ENCODE assay signal across 1 cellular context in the genomic region with DNA sequence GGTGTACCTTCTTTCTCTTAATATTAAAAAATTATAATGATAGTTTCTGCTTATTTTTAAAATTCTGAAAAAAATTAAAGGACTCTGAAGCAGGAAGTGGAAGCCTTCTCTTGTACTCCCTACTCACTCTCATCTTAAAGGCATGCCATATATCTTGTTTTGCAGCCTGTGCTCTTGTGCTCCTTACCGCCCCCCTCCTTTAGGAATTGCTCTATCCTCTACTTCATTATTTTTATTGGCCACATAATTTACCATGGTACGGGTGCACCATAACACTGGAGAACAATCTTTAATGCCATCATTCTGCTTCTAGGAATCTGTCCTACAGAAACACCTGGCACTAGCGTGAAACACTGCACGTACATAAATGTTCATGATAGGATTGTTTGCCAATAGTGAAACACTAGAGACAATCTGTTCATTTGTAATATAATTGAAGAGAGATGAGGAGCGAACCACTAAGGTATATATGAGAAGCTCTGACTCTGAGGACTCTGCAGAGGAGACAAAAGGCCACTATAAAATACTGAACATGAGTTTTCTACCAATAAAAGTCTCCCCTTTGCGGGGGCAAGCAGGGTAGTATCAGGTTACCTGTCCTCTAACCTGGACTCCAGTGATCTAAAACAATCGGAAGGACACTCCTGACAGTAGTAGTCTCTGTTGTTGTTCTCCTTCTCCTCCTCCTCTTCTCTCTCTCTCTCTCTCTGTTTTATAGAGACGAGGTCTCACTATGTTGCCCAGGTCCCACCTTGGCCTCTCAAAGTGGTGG.
A peak's percentile ranks its signal among the peaks of the same experiment; 100 is the strongest.
TF ChIP-seq lines count a peak whose summit lies in the region.

No MANE protein-coding gene starts in this region.

TF ChIP-seq in HCT116, 20 proteins besides CTCF, POLR2A, EP300 and RAD21 (continued from another document):
- TF ChIP-seq, protein P1, sequence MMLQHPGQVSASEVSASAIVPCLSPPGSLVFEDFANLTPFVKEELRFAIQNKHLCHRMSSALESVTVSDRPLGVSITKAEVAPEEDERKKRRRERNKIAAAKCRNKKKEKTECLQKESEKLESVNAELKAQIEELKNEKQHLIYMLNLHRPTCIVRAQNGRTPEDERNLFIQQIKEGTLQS (IDR thresholded peaks at IDR 0.05), result no peak
- peak; percentile 26; the same call in 1 of the 2 replicates for TF ChIP-seq CEBPB (IDR thresholded peaks at IDR 0.05; ENCODE audit: low read depth)
- no peak for TF ChIP-seq FOSL1 (IDR thresholded peaks at IDR 0.05; ENCODE audit: low read depth)
- TF ChIP-seq, protein P2, sequence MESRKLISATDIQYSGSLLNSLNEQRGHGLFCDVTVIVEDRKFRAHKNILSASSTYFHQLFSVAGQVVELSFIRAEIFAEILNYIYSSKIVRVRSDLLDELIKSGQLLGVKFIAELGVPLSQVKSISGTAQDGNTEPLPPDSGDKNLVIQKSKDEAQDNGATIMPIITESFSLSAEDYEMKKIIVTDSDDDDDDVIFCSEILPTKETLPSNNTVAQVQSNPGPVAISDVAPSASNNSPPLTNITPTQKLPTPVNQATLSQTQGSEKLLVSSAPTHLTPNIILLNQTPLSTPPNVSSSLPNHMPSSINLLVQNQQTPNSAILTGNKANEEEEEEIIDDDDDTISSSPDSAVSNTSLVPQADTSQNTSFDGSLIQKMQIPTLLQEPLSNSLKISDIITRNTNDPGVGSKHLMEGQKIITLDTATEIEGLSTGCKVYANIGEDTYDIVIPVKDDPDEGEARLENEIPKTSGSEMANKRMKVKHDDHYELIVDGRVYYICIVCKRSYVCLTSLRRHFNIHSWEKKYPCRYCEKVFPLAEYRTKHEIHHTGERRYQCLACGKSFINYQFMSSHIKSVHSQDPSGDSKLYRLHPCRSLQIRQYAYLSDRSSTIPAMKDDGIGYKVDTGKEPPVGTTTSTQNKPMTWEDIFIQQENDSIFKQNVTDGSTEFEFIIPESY (IDR thresholded peaks at IDR 0.05; ENCODE audit: extremely low read depth, insufficient replicate concordance, low read length), result no peak
- no peak for TF ChIP-seq SIN3A (IDR thresholded peaks at IDR 0.05; ENCODE audit: low read depth)
- TF ChIP-seq CBX3 (IDR thresholded peaks at IDR 0.05; ENCODE audit: low read depth), result peak; percentile 18; the same call in 1 of the 2 replicates
- peak; percentile 41; the same call in 1 of the 2 replicates for TF ChIP-seq POLR2AphosphoS5 (IDR thresholded peaks at IDR 0.05; ENCODE audit: low read depth, low read length)
- TF ChIP-seq ZNF274 (IDR thresholded peaks at IDR 0.05; ENCODE audit: low read depth, low read length), result no peak
- TF ChIP-seq, protein P3, sequence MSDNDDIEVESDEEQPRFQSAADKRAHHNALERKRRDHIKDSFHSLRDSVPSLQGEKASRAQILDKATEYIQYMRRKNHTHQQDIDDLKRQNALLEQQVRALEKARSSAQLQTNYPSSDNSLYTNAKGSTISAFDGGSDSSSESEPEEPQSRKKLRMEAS (IDR thresholded peaks at IDR 0.05), result no peak
- TF ChIP-seq EZH2 (IDR thresholded peaks at IDR 0.05), result no peak
- TF ChIP-seq TCF7L2 (IDR thresholded peaks at IDR 0.05; ENCODE audit: borderline replicate concordance, extremely low read depth, insufficient read depth, insufficient read length), result no peak
- peak; percentile 9 for TF ChIP-seq YY1 (IDR thresholded peaks at IDR 0.05; ENCODE audit: extremely low read depth, insufficient replicate concordance, low read depth, low read length)
- TF ChIP-seq EGR1 (IDR thresholded peaks at IDR 0.05; ENCODE audit: low read depth), result no peak
- no peak; the same call in 1 of the 2 replicates for TF ChIP-seq ELF1 (IDR thresholded peaks at IDR 0.05; ENCODE audit: borderline replicate concordance, low read depth)
- TF ChIP-seq, protein P4, sequence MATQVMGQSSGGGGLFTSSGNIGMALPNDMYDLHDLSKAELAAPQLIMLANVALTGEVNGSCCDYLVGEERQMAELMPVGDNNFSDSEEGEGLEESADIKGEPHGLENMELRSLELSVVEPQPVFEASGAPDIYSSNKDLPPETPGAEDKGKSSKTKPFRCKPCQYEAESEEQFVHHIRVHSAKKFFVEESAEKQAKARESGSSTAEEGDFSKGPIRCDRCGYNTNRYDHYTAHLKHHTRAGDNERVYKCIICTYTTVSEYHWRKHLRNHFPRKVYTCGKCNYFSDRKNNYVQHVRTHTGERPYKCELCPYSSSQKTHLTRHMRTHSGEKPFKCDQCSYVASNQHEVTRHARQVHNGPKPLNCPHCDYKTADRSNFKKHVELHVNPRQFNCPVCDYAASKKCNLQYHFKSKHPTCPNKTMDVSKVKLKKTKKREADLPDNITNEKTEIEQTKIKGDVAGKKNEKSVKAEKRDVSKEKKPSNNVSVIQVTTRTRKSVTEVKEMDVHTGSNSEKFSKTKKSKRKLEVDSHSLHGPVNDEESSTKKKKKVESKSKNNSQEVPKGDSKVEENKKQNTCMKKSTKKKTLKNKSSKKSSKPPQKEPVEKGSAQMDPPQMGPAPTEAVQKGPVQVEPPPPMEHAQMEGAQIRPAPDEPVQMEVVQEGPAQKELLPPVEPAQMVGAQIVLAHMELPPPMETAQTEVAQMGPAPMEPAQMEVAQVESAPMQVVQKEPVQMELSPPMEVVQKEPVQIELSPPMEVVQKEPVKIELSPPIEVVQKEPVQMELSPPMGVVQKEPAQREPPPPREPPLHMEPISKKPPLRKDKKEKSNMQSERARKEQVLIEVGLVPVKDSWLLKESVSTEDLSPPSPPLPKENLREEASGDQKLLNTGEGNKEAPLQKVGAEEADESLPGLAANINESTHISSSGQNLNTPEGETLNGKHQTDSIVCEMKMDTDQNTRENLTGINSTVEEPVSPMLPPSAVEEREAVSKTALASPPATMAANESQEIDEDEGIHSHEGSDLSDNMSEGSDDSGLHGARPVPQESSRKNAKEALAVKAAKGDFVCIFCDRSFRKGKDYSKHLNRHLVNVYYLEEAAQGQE (IDR thresholded peaks at IDR 0.05; ENCODE audit: low read depth), result no peak
